12 cellular contexts compared by ENCODE assay signal in genomic region chr10:112360308-112361270, GRCh38. TPM values are rescaled to one million over a fixed set of nuclear protein-coding genes. Genes with fewer than 3 reads are reported as not detected.
DNase-seq lines count a peak whose midpoint lies in the region; ATAC-seq and TF ChIP-seq lines count a peak whose summit lies in the region.
"Had no signal": no experiment of that assay in that cellular context is flagged by ENCODE, and none has a peak within 500 bp of the region (broad histone marks: within the 10 kb centered on the region; RNA-seq: fewer than 3 reads in every experiment).

No MANE protein-coding gene starts in this region.

- no peaks in the 10 kb centered on the region for H3K4me1 Mint-ChIP-seq in natural killer cell
- H3K4me1 Mint-ChIP-seq: activated B cell treated with CpG ODN at 0.5 μM for 24 hours had no signal

- H3K27ac ChIP-seq in ascending aorta: peak overlapping the region; percentile 58 to 69
- H3K27ac ChIP-seq in left ventricle myocardium inferior (replicated peaks): peak overlapping the region; percentile 91
- no peak overlapping the region for H3K27ac ChIP-seq in SJCRH30
- H3K27ac ChIP-seq: BLaER1 treated with 17β-estradiol and CSF1 and Interleukin-3, amounts not matched to agents 10 nM and 100 nM had no signal

- no peaks in the 10 kb centered on the region for H3K9me3 Mint-ChIP-seq in natural killer cell
- H3K9me3 Mint-ChIP-seq: activated B cell treated with CpG ODN at 0.5 μM for 24 hours had no signal

- DNase-seq in EL (peak; percentile 13), ascending aorta (ENCODE audit: low spot score in 2 of 2) (peak in 1 of 2 donors; percentile 71), left ventricle myocardium inferior (peak; percentile 73), renal cortical epithelial cell (ENCODE audit: low read depth) (peak; percentile 38), BE2C (no peak), natural killer cell (no peak), SJCRH30 (no peak)
- DNase-seq: activated B cell treated with CpG ODN at 0.5 μM for 24 hours, MM.1S had no signal

- ATAC-seq in natural killer cell (no peak), GM18907 (IDR thresholded peaks at IDR 0.05; ENCODE audit: unreplicated experiment) (no peak)
- ATAC-seq: GM12878 had no signal

- intact Hi-C loops in ascending aorta (cut with DNase I) (loop anchor here (5.0 kb wide), 2 partner anchors 178 to 1438 kb away; partner anchors contain the start of gene GPAM), left ventricle myocardium inferior (cut with micrococcal nuclease) (no loop called here), natural killer cell (cut with micrococcal nuclease) (no loop called here)

- no peaks in the 10 kb centered on the region for H3K36me3 ChIP-seq in ascending aorta
- no peaks in the 10 kb centered on the region for H3K36me3 ChIP-seq in left ventricle myocardium inferior
- H3K36me3 ChIP-seq in BE2C: no peaks in the 10 kb centered on the region
- no peaks in the 10 kb centered on the region for H3K36me3 ChIP-seq in SJCRH30
- H3K36me3 ChIP-seq: BLaER1 treated with 17β-estradiol and CSF1 and Interleukin-3, amounts not matched to agents 10 nM and 100 nM had no signal

- TF ChIP-seq CTCF in ascending aorta (IDR thresholded peaks at IDR 0.05) (no peak), left ventricle myocardium inferior (IDR thresholded peaks at IDR 0.05; ENCODE audit: borderline replicate concordance) (no peak), BE2C (IDR thresholded peaks at IDR 0.05; ENCODE audit: low read depth, low read length) (no peak), natural killer cell (IDR thresholded peaks at IDR 0.05) (no peak)

- no peaks in the 10 kb centered on the region for H3K9me3 ChIP-seq in ascending aorta
- no peaks in the 10 kb centered on the region for H3K9me3 ChIP-seq in left ventricle myocardium inferior (replicated peaks)
- no peaks in the 10 kb centered on the region for H3K9me3 ChIP-seq in BE2C
- no peaks in the 10 kb centered on the region for H3K9me3 ChIP-seq in SJCRH30 (replicated peaks)
- H3K9me3 ChIP-seq: BLaER1 treated with 17β-estradiol and CSF1 and Interleukin-3, amounts not matched to agents 10 nM and 100 nM had no signal

- no peak overlapping the region for H3K27ac Mint-ChIP-seq in natural killer cell
- H3K27ac Mint-ChIP-seq: activated B cell treated with CpG ODN at 0.5 μM for 24 hours had no signal

- H3K27me3 ChIP-seq in ascending aorta: no peaks in the 10 kb centered on the region
- no peaks in the 10 kb centered on the region for H3K27me3 ChIP-seq in left ventricle myocardium inferior (ENCODE audit: low read depth)
- no peaks in the 10 kb centered on the region for H3K27me3 ChIP-seq in BE2C
- peaks cover 5% of the 10 kb centered on the region; the same call in 1 of the 2 replicates for H3K27me3 ChIP-seq in SJCRH30
- H3K27me3 ChIP-seq: BLaER1 treated with 17β-estradiol and CSF1 and Interleukin-3, amounts not matched to agents 10 nM and 100 nM had no signal

- H3K4me3 Mint-ChIP-seq in natural killer cell: no peak overlapping the region
- H3K4me3 Mint-ChIP-seq: activated B cell treated with CpG ODN at 0.5 μM for 24 hours had no signal

- H3K4me1 ChIP-seq in ascending aorta (peaks cover 10 to 26% of the 10 kb centered on the region in 2 donors), left ventricle myocardium inferior (peaks cover 67% of the 10 kb centered on the region), BE2C (no peaks in the 10 kb centered on the region), SJCRH30 (no peaks in the 10 kb centered on the region)
- H3K4me1 ChIP-seq: BLaER1 treated with 17β-estradiol and CSF1 and Interleukin-3, amounts not matched to agents 10 nM and 100 nM had no signal

- peaks cover 0 to 11% of the 10 kb centered on the region in 2 donors for H3K27me3 Mint-ChIP-seq in natural killer cell (ENCODE audit: low read depth in 2 of 2)

- H3K4me3 ChIP-seq in ascending aorta (no peak overlapping the region), left ventricle myocardium inferior (no peak overlapping the region), BE2C (ENCODE audit: low read depth, low read length) (no peak overlapping the region), SJCRH30 (no peak overlapping the region)
- H3K4me3 ChIP-seq: BLaER1 treated with 17β-estradiol and CSF1 and Interleukin-3, amounts not matched to agents 10 nM and 100 nM; GM12878 had no signal

- no peaks in the 10 kb centered on the region for H3K36me3 Mint-ChIP-seq in natural killer cell

RNA-seq across cellular contexts. Expression of gene ACSL5, which starts 13.3 kb away (rescaled TPM):
- total RNA-seq in ascending aorta: 9.3 TPM
- total RNA-seq in left ventricle myocardium inferior: 5.6 TPM
- 5.8 and 11.8 TPM in 2 replicates for total RNA-seq in renal cortical epithelial cell
- 0.40 TPM for polyA plus RNA-seq in BE2C (2012; ENCODE audit: insufficient read depth, insufficient read length, low read depth)
- total RNA-seq in natural killer cell: 10 to 100 TPM; 41.7 to 71.2 (median 53.7) TPM
- 0.06 TPM in 1 of 2 replicates, not detected in the other for total RNA-seq in SJCRH30 (2014; rRNA removed; shearing (Covaris generic))

Comparison
In these comparisons a context has a peak if more than half of its experiments do, and no peak if none do; other contexts are left out.
1. DNase-seq: peak in EL (single experiment), left ventricle myocardium inferior (single experiment) and renal cortical epithelial cell (single experiment); none in BE2C (single experiment), natural killer cell (single experiment) and SJCRH30 (0 of 2).